In the genomic region with DNA sequence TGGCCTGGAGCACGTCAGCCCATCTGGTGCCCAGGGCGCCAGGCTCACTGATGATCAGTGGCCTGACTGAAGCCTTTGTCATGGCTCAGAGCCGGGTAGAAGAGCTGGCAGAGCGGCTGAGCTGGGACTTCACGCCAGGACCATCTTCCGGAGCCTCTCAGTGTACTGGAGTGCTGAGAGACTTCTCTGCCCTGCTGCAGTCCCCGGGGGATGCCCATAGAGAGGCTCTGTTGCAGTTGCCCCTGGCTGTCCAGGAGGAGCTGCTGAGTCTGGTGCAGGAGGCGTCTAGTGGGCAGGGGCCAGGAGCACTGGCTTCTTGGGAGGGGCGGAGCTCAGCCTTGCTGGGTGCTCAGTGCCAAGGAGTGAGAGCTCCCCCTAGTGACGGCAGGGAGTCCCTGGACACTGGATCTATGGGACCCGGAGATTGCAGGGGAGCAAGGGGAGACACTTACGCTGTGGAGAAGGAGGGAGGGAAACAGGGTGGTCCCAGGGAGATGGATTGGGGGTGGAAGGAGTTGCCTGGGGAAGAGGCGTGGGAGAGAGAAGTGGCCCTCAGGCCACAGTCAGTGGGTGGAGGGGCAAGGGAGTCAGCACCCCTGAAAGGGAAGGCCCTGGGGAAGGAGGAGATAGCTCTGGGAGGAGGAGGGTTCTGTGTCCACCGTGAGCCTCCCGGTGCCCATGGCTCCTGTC, we compare ENCODE assay signal across 8 cellular contexts. TPM values are rescaled to one million over a fixed set of nuclear protein-coding genes. Genes with fewer than 3 reads are reported as not detected.
DNase-seq lines count a peak whose midpoint lies in the region; ATAC-seq, FAIRE-seq and TF ChIP-seq lines count a peak whose summit lies in the region.

No MANE protein-coding gene starts in this region.

- H3K9me2 ChIP-seq in SU-DHL-6 (replicated peaks; ENCODE audit: insufficient read depth, low read length), result no peaks in the 10 kb centered on the region

- H3K9me3 ChIP-seq in SU-DHL-6 (ENCODE audit: insufficient read depth, low read length) (no peaks in the 10 kb centered on the region), prostate gland (no peaks in the 10 kb centered on the region)

- H4K20me1 ChIP-seq in SU-DHL-6 (ENCODE audit: low read depth, low read length), result no peaks in the 10 kb centered on the region

- H3K79me2 ChIP-seq in SU-DHL-6 (ENCODE audit: insufficient read depth, low read length), result no peaks in the 10 kb centered on the region

- H3K27ac ChIP-seq in SU-DHL-6 (ENCODE audit: low read depth, low read length) (peak overlapping the region; percentile 79), prostate gland (peak overlapping the region; percentile 95 to 96)

- ATAC-seq in HG02678 (IDR thresholded peaks at IDR 0.05; ENCODE audit: unreplicated experiment), result peak; percentile 50

- H3F3A ChIP-seq in SU-DHL-6 (ENCODE audit: insufficient read depth), result peaks cover 6% of the 10 kb centered on the region; the same call in 1 of the 2 replicates

- intact Hi-C loops in cardiac septum (cut with DNase I) (loop anchor here (1.0 to 5.0 kb wide), 2 partner anchors 65 to 189 kb away; partner anchors contain the start of gene TINF2), prostate gland (cut with DNase I) (loop anchor here (1.0 kb wide), 1 partner anchor 66 kb away; no protein-coding TSS in a partner anchor)

- no peak for FAIRE-seq in urothelium cell line (lab: Jason Lieb, UNC)

- TF ChIP-seq CTCF in GM12873 (IDR thresholded peaks at IDR 0.05; ENCODE audit: insufficient read depth, low read depth, low read length, missing control alignments), result peak; percentile 98
- peak; percentile 98 for TF ChIP-seq CTCF in SU-DHL-6 (IDR thresholded peaks at IDR 0.05; ENCODE audit: insufficient read depth, low read length, poor library complexity, severe bottlenecking)
- peak; percentile 84 to 96 (median 90) for TF ChIP-seq CTCF in prostate gland (IDR thresholded peaks at IDR 0.05)

- H3K4me1 ChIP-seq in prostate gland (replicated peaks), result peaks cover 20% of the 10 kb centered on the region

- H3K9ac ChIP-seq in SU-DHL-6 (ENCODE audit: low read length), result peak overlapping the region; percentile 73

- DNase-seq in NCI-H1105 treated with DMSO at 0.1 percent for 48 hours (lab: John Stamatoyannopoulos, UW) (peak; percentile 78), cardiac septum (ENCODE audit: low spot score) (peak; percentile 95), prostate gland (ENCODE audit: low spot score) (peak; percentile 83), urothelium cell line (ENCODE audit: low spot score) (peak; percentile 86)
- peak; percentile 86 for DNase-seq in activated naive CD8-positive, alpha-beta T cell treated with anti-CD3 and anti-CD28 coated beads, Interleukin-2, amount 50 U/mL, for 16 hours (ENCODE audit: low read depth, low spot score)

- 35% methylated on average over 15 of the region's 15 CpGs for WGBS in prostate gland

- H3K27me3 ChIP-seq in SU-DHL-6 (ENCODE audit: low read length) (no peaks in the 10 kb centered on the region), prostate gland (replicated peaks; ENCODE audit: insufficient read depth) (no peaks in the 10 kb centered on the region)

- TF ChIP-seq POLR2A in prostate gland (IDR thresholded peaks at IDR 0.05), result no peak

- no peak overlapping the region for H2AFZ ChIP-seq in SU-DHL-6 (ENCODE audit: low read depth, low read length, severe bottlenecking)

- no peaks in the 10 kb centered on the region for H3K36me3 ChIP-seq in SU-DHL-6 (ENCODE audit: low read length)
- no peaks in the 10 kb centered on the region for H3K36me3 ChIP-seq in prostate gland

- H3K4me3 ChIP-seq in SU-DHL-6 (ENCODE audit: insufficient read depth, low read length, poor library complexity, severe bottlenecking) (no peak overlapping the region), prostate gland (peak overlapping the region in 1 of 2 donors; percentile 68)

- peak overlapping the region; percentile 92 for H3K4me2 ChIP-seq in SU-DHL-6 (ENCODE audit: low read depth, low read length, poor library complexity, severe bottlenecking)

RNA-seq across cellular contexts. Expression of gene KHNYN, which starts 2.0 kb away (rescaled TPM):
- total RNA-seq in cardiac septum (23.5 TPM), prostate gland (10 to 100 TPM; 57.0 to 91.2 TPM)

RNA-seq across cellular contexts. Expression of gene CBLN3, which starts 2.2 kb away (rescaled TPM):
- total RNA-seq in cardiac septum (1.2 TPM), prostate gland (10 to 100 TPM in 1 of 2 donors, 1 to 10 TPM in 1; 2.4 to 11.1 TPM)

RNA-seq across cellular contexts. Expression of gene SDR39U1, which starts 10.9 kb away (rescaled TPM):
- 58.5 TPM for total RNA-seq in cardiac septum
- total RNA-seq in prostate gland, result 10 to 100 TPM; 49.5 to 64.4 TPM

RNA-seq across cellular contexts. Expression of gene NYNRIN, which starts 32.9 kb away (rescaled TPM):
- total RNA-seq in cardiac septum, result 5.0 TPM
- 10 to 100 TPM; 10.5 to 26.5 TPM for total RNA-seq in prostate gland
